In genomic region chr16:88672776-88673175, GRCh38 we compare ENCODE assay signal across 1 cellular context.
TF ChIP-seq lines count a peak whose summit lies in the region.

No MANE protein-coding gene starts in this region.

TF ChIP-seq in GM12878, 131 proteins besides CTCF, POLR2A, EP300 and RAD21:
- TF ChIP-seq STAT3 (IDR thresholded peaks at IDR 0.05; ENCODE audit: low read depth, low read length) (no peak), FOXM1 (IDR thresholded peaks at IDR 0.05; ENCODE audit: low read depth, low read length) (no peak), RFX5 (IDR thresholded peaks at IDR 0.05; ENCODE audit: low read depth, low read length) (no peak), IKZF1 (conservative IDR thresholded peaks at IDR 0.05) (no peak), POLR2AphosphoS2 (IDR thresholded peaks at IDR 0.05; ENCODE audit: low read depth, low read length) (no peak), ATF7 (IDR thresholded peaks at IDR 0.05; ENCODE audit: low read depth) (no peak), RCOR1 (conservative IDR thresholded peaks at IDR 0.05; ENCODE audit: low read depth, low read length) (no peak), CUX1 (IDR thresholded peaks at IDR 0.05; ENCODE audit: insufficient replicate concordance, low read depth, low read length) (no peak), SMAD5 (IDR thresholded peaks at IDR 0.05; ENCODE audit: low read depth) (no peak), ZNF274 (IDR thresholded peaks at IDR 0.05; ENCODE audit: insufficient read depth, insufficient read length) (no peak)
- TF ChIP-seq, protein P1, sequence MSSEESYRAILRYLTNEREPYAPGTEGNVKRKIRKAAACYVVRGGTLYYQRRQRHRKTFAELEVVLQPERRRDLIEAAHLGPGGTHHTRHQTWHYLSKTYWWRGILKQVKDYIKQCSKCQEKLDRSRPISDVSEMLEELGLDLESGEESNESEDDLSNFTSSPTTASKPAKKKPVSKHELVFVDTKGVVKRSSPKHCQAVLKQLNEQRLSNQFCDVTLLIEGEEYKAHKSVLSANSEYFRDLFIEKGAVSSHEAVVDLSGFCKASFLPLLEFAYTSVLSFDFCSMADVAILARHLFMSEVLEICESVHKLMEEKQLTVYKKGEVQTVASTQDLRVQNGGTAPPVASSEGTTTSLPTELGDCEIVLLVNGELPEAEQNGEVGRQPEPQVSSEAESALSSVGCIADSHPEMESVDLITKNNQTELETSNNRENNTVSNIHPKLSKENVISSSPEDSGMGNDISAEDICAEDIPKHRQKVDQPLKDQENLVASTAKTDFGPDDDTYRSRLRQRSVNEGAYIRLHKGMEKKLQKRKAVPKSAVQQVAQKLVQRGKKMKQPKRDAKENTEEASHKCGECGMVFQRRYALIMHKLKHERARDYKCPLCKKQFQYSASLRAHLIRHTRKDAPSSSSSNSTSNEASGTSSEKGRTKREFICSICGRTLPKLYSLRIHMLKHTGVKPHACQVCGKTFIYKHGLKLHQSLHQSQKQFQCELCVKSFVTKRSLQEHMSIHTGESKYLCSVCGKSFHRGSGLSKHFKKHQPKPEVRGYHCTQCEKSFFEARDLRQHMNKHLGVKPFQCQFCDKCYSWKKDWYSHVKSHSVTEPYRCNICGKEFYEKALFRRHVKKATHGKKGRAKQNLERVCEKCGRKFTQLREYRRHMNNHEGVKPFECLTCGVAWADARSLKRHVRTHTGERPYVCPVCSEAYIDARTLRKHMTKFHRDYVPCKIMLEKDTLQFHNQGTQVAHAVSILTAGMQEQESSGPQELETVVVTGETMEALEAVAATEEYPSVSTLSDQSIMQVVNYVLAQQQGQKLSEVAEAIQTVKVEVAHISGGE (CRISPR knock-in tag; IDR thresholded peaks at IDR 0.05): no peak
